ENCODE assay signal across 9 cellular contexts in genomic region chr18:61833387-61833786, GRCh38. TPM values are rescaled to one million over a fixed set of nuclear protein-coding genes. Genes with fewer than 3 reads are reported as not detected.
DNase-seq lines count a peak whose midpoint lies in the region; ATAC-seq and TF ChIP-seq lines count a peak whose summit lies in the region.
"Had no signal": no experiment of that assay in that cellular context is flagged by ENCODE, and none has a peak within 500 bp of the region (broad histone marks: within the 10 kb centered on the region; RNA-seq: fewer than 3 reads in every experiment).

No MANE protein-coding gene starts in this region.

- POLR2A ChIA-PET in SK-N-SH (lab: Yijun Ruan, JAX), result interaction anchor here (1.0 kb wide), 1 partner anchor 197 kb away, joined by 3 read pairs; no protein-coding TSS in a partner anchor
- POLR2A ChIA-PET in RWPE1 (lab: Yijun Ruan, JAX; ENCODE audit: low non-redundant PET), result no interaction called here

- H3K27me3 ChIP-seq in SK-N-SH (ENCODE audit: insufficient read depth) (no peaks in the 10 kb centered on the region), Karpas-422 (ENCODE audit: low read length) (no peaks in the 10 kb centered on the region)

- H3K36me3 ChIP-seq in SK-N-SH (replicated peaks in 1 of 2; ENCODE audit: control insufficient read depth in 1 of 2, insufficient read depth in 2 of 2, low read length in 1 of 2), result peaks cover 4 to 17% of the 10 kb centered on the region in 2 experiments
- H3K36me3 ChIP-seq in Karpas-422 (ENCODE audit: insufficient read depth, low read length), result no peaks in the 10 kb centered on the region

- peak overlapping the region; percentile 45 for H3K4me2 ChIP-seq in SK-N-SH
- no peak overlapping the region for H3K4me2 ChIP-seq in Karpas-422 (ENCODE audit: low read depth, low read length, poor library complexity, severe bottlenecking)

- peaks cover 20 to 26% of the 10 kb centered on the region in 2 experiments for H3K4me1 ChIP-seq in SK-N-SH (ENCODE audit: control insufficient read depth in 1 of 2, insufficient read depth in 2 of 2, low read depth in 1 of 2, low read length in 1 of 2)
- no peaks in the 10 kb centered on the region for H3K4me1 ChIP-seq in Karpas-422 (ENCODE audit: low read length)

- peak overlapping the region in 1 of 2 experiments; percentile 8; a peak in 1 of 4 replicates for H3K4me3 ChIP-seq in SK-N-SH (ENCODE audit: low read depth in 2 of 2, low read length in 1 of 2)
- no peak overlapping the region for H3K4me3 ChIP-seq in foreskin fibroblast (ENCODE audit: low read depth in 1 of 2, low read length in 2 of 2)
- H3K4me3 ChIP-seq in Karpas-422 (ENCODE audit: low read length), result no peak overlapping the region

- peak; percentile 37 for ATAC-seq in GM19468 (IDR thresholded peaks at IDR 0.05; ENCODE audit: extremely low read depth, unreplicated experiment)

- TF ChIP-seq CTCF in SK-N-SH (IDR thresholded peaks at IDR 0.05) (no peak), foreskin fibroblast (IDR thresholded peaks at IDR 0.05; ENCODE audit: low read depth, low read length) (no peak), RWPE1 (conservative IDR thresholded peaks at IDR 0.05; ENCODE audit: low read depth) (no peak)

- H3K27ac ChIP-seq in SK-N-SH (ENCODE audit: low read depth in 2 of 2, low read length in 1 of 2) (peak overlapping the region; percentile 94), Karpas-422 (ENCODE audit: low read length) (no peak overlapping the region), RWPE1 (no peak overlapping the region)

- peak overlapping the region; percentile 14; the same call in 1 of the 2 replicates for H3K9ac ChIP-seq in SK-N-SH
- no peak overlapping the region for H3K9ac ChIP-seq in Karpas-422 (ENCODE audit: low read length)

- TF ChIP-seq EP300 in SK-N-SH (IDR thresholded peaks at IDR 0.05; ENCODE audit: borderline replicate concordance in 1 of 2, low read depth in 1 of 2, low read length in 1 of 2), result peak; percentile 62 to 75

- CTCF ChIA-PET in SK-N-SH (lab: Yijun Ruan, JAX) (interaction anchor here (1.0 to 1.9 kb wide), 5 partner anchors 21 to 197 kb away, joined by 3 to 6 read pairs (median 4); no protein-coding TSS in a partner anchor), RWPE1 (lab: Yijun Ruan, JAX) (no interaction called here)

- peaks cover 4% of the 10 kb centered on the region; the same call in 1 of the 2 replicates for H4K20me1 ChIP-seq in SK-N-SH (ENCODE audit: insufficient read depth)
- H4K20me1 ChIP-seq in Karpas-422 (ENCODE audit: insufficient read depth, low read depth, low read length), result no peaks in the 10 kb centered on the region

- no peaks in the 10 kb centered on the region for H3K9me2 ChIP-seq in SK-N-SH
- no peaks in the 10 kb centered on the region for H3K9me2 ChIP-seq in Karpas-422 (replicated peaks; ENCODE audit: insufficient read depth, low read length)

- TF ChIP-seq RAD21 in SK-N-SH (IDR thresholded peaks at IDR 0.05; ENCODE audit: low read length), result peak; percentile 29

- H2AFZ ChIP-seq in SK-N-SH (ENCODE audit: low read depth), result no peak overlapping the region
- no peak overlapping the region for H2AFZ ChIP-seq in Karpas-422 (ENCODE audit: low read length)

- peaks cover 5% of the 10 kb centered on the region; the same call in 1 of the 2 replicates for H3K9me3 ChIP-seq in SK-N-SH
- H3K9me3 ChIP-seq in Karpas-422 (ENCODE audit: low read length), result no peaks in the 10 kb centered on the region

- peaks cover 32% of the 10 kb centered on the region for H3F3A ChIP-seq in SK-N-SH (replicated peaks; ENCODE audit: insufficient read depth)

- WGBS in SK-N-SH (ENCODE audit: low lambda C conversion rate), result 4% methylated on average over 5 of the region's 5 CpGs

- DNase-seq in AML-193 (lab: John Stamatoyannopoulos, UW), result peak; percentile 6 to 16
- peak; percentile 44 for DNase-seq in SK-N-SH
- peak; percentile 84 to 85 for DNase-seq in foreskin fibroblast
- no peak for DNase-seq in Karpas-422
- DNase-seq in NCI-H226, result no peak
- DNase-seq in T-helper 9 cell, result no peak
- no peak for DNase-seq in RWPE1 (ENCODE audit: low spot score)
- DNase-seq: activated T-cell treated with anti-CD3 and anti-CD28 coated beads, Interleukin-2, amount 50 U/mL, for 1 hour had no signal

- peaks cover 91% of the 10 kb centered on the region for H3K79me2 ChIP-seq in SK-N-SH (ENCODE audit: insufficient read depth)
- no peaks in the 10 kb centered on the region for H3K79me2 ChIP-seq in Karpas-422 (ENCODE audit: low read length)

TF ChIP-seq in SK-N-SH, 30 proteins besides CTCF, POLR2A, EP300 and RAD21 (continues in another document):
- TF ChIP-seq ELF1 (IDR thresholded peaks at IDR 0.05) (no peak), SIN3A (IDR thresholded peaks at IDR 0.05; ENCODE audit: borderline replicate concordance, low read depth, low read length) (no peak), RFX5 (IDR thresholded peaks at IDR 0.05; ENCODE audit: low read length) (no peak), USF1 (IDR thresholded peaks at IDR 0.05; ENCODE audit: borderline replicate concordance, low read depth) (no peak), FOXM1 (IDR thresholded peaks at IDR 0.05; ENCODE audit: low read depth) (0 out of 2 replicates have a peak, but pooled peaks have one; percentile 41), TEAD4 (IDR thresholded peaks at IDR 0.05; ENCODE audit: borderline replicate concordance, insufficient read depth) (peak; percentile 55; the same call in 1 of the 2 replicates), USF2 (IDR thresholded peaks at IDR 0.05; ENCODE audit: borderline replicate concordance, low read depth, low read length) (no peak), MXI1 (IDR thresholded peaks at IDR 0.05; ENCODE audit: low read depth, low read length) (no peak), IRF3 (IDR thresholded peaks at IDR 0.05; ENCODE audit: low read depth, low read length) (no peak), NRF1 (IDR thresholded peaks at IDR 0.05; ENCODE audit: low read depth, low read length) (no peak), NFIC (IDR thresholded peaks at IDR 0.05; ENCODE audit: borderline replicate concordance) (peak; percentile 38; the same call in 1 of the 2 replicates), RCOR1 (IDR thresholded peaks at IDR 0.05; ENCODE audit: low read length) (0 out of 2 replicates have a peak, but pooled peaks have one; percentile 28), SMC3 (IDR thresholded peaks at IDR 0.05; ENCODE audit: low read depth, low read length) (no peak), GATA2 (CRISPR knock-in tag; IDR thresholded peaks at IDR 0.05) (no peak), ZBTB33 (IDR thresholded peaks at IDR 0.05; ENCODE audit: borderline replicate concordance, low read depth) (no peak)

RNA-seq across cellular contexts. Expression of gene RNF152, which starts 59.4 kb away (rescaled TPM):
- 6.6 and 7.9 TPM in 2 replicates for polyA plus RNA-seq in SK-N-SH (2012; rRNA removed)
- polyA plus RNA-seq in SK-N-SH (2012; cell fraction: cytosol; rRNA removed), result 3.4 and 5.5 TPM in 2 replicates
- polyA plus RNA-seq in SK-N-SH (2012; cell fraction: nucleus; rRNA removed), result 4.3 and 5.7 TPM in 2 replicates
- 0.07 and 0.83 TPM in 2 replicates for total RNA-seq in Karpas-422 (2014; rRNA removed; shearing (Covaris generic); ENCODE audit: low replicate concordance)

Comparison
In these comparisons a context has a peak if more than half of its experiments do, and no peak if none do; other contexts are left out.
1. DNase-seq: peak in AML-193 (2 of 2), SK-N-SH (single experiment) and foreskin fibroblast (2 of 2); none in Karpas-422 (single experiment), NCI-H226 (single experiment), T-helper 9 cell (single experiment) and RWPE1 (single experiment).
2. H3K27ac ChIP-seq: peak in SK-N-SH (2 of 2); none in Karpas-422 (single experiment) and RWPE1 (single experiment).